ENCODE assay signal across 1 cellular context in genomic region chr7:96596120-96596826, GRCh38.
TF ChIP-seq lines count a peak whose summit lies in the region.

No MANE protein-coding gene starts in this region.

TF ChIP-seq in HEK293, 187 proteins besides CTCF, POLR2A, EP300 and RAD21 (continued from another document and continues in another):
- TF ChIP-seq PATZ1 (tag by site-specific recombination; IDR thresholded peaks at IDR 0.05), result no peak
- TF ChIP-seq PRDM10 (tag by site-specific recombination; IDR thresholded peaks at IDR 0.05), result peak; percentile 49; the same call in 1 of the 2 replicates
- no peak for TF ChIP-seq ZBTB7A (tag by site-specific recombination; IDR thresholded peaks at IDR 0.05; ENCODE audit: low read depth)
- no peak for TF ChIP-seq ZNF24 (tag by site-specific recombination; IDR thresholded peaks at IDR 0.05)
- peak; percentile 89 for TF ChIP-seq PRDM4 (tag by site-specific recombination; IDR thresholded peaks at IDR 0.05)
- no peak for TF ChIP-seq ZNF398 (tag by site-specific recombination; IDR thresholded peaks at IDR 0.05)
- TF ChIP-seq ZNF513 (tag by site-specific recombination; IDR thresholded peaks at IDR 0.05), result no peak
- peak; percentile 58; the same call in 1 of the 2 replicates for TF ChIP-seq ZNF596 (tag by site-specific recombination; IDR thresholded peaks at IDR 0.05)
- TF ChIP-seq ZNF302 (tag by site-specific recombination; IDR thresholded peaks at IDR 0.05; ENCODE audit: low read depth), result no peak
- TF ChIP-seq TSHZ1 (tag by site-specific recombination; IDR thresholded peaks at IDR 0.05; ENCODE audit: borderline replicate concordance), result peak; percentile 60
- TF ChIP-seq HIC1 (tag by site-specific recombination; IDR thresholded peaks at IDR 0.05), result no peak
- no peak for TF ChIP-seq ZNF510 (tag by site-specific recombination; IDR thresholded peaks at IDR 0.05; ENCODE audit: insufficient replicate concordance)
- TF ChIP-seq ZNF221 (tag by site-specific recombination; IDR thresholded peaks at IDR 0.05; ENCODE audit: borderline replicate concordance), result no peak
- no peak for TF ChIP-seq ZNF239 (tag by site-specific recombination; IDR thresholded peaks at IDR 0.05)
- TF ChIP-seq ZNF211 (tag by site-specific recombination; IDR thresholded peaks at IDR 0.05; ENCODE audit: low read depth), result no peak
- TF ChIP-seq KLF7 (tag by site-specific recombination; IDR thresholded peaks at IDR 0.05; ENCODE audit: borderline replicate concordance), result peak; percentile 36; the same call in 1 of the 2 replicates
- TF ChIP-seq ZBTB8A (tag by site-specific recombination; IDR thresholded peaks at IDR 0.05), result peak; percentile 58
- TF ChIP-seq ZNF426 (tag by site-specific recombination; IDR thresholded peaks at IDR 0.05), result no peak
- peak; percentile 95 for TF ChIP-seq ZNF843 (tag by site-specific recombination; IDR thresholded peaks at IDR 0.05)
- no peak for TF ChIP-seq ZNF654 (tag by site-specific recombination; IDR thresholded peaks at IDR 0.05; ENCODE audit: low read depth)
- TF ChIP-seq ZNF645 (tag by site-specific recombination; IDR thresholded peaks at IDR 0.05), result no peak
- TF ChIP-seq ZFP3 (tag by site-specific recombination; IDR thresholded peaks at IDR 0.05; ENCODE audit: low read depth), result no peak
- no peak for TF ChIP-seq REPIN1 (tag by site-specific recombination; IDR thresholded peaks at IDR 0.05; ENCODE audit: low read depth)
- TF ChIP-seq KLF8 (tag by site-specific recombination; IDR thresholded peaks at IDR 0.05), result 0 out of 2 replicates have a peak, but pooled peaks have one; percentile 28
- TF ChIP-seq ZNF501 (tag by site-specific recombination; IDR thresholded peaks at IDR 0.05), result peak; percentile 65
- TF ChIP-seq ZNF660 (tag by site-specific recombination; IDR thresholded peaks at IDR 0.05), result no peak
- TF ChIP-seq ZNF555 (tag by site-specific recombination; conservative IDR thresholded peaks at IDR 0.05), result no peak
- TF ChIP-seq ZNF639 (tag by site-specific recombination; IDR thresholded peaks at IDR 0.05), result no peak
- peak; percentile 20; the same call in 1 of the 2 replicates for TF ChIP-seq ZNF121 (tag by site-specific recombination; IDR thresholded peaks at IDR 0.05)
- TF ChIP-seq ZIC2 (tag by site-specific recombination; IDR thresholded peaks at IDR 0.05), result no peak
- TF ChIP-seq WT1 (tag by site-specific recombination; IDR thresholded peaks at IDR 0.05), result peak; percentile 66
- TF ChIP-seq ZSCAN18 (tag by site-specific recombination; IDR thresholded peaks at IDR 0.05), result no peak
